Comparison of ENCODE assay signal across 9 cellular contexts in genomic region chr2:113891265-113891959, GRCh38. TPM values are rescaled to one million over a fixed set of nuclear protein-coding genes. Genes with fewer than 3 reads are reported as not detected.
DNase-seq lines count a peak whose midpoint lies in the region; ATAC-seq and TF ChIP-seq lines count a peak whose summit lies in the region.
"Had no signal": no experiment of that assay in that cellular context is flagged by ENCODE, and none has a peak within 500 bp of the region (broad histone marks: within the 10 kb centered on the region; RNA-seq: fewer than 3 reads in every experiment).

No MANE protein-coding gene starts in this region.

- intact Hi-C loops in stomach (cut with DNase I; ENCODE audit: low total_unique reads) = no loop called here

- no peaks in the 10 kb centered on the region for H3K27me3 Mint-ChIP-seq in activated T-helper 17 cell treated with anti-CD3 and anti-CD28 coated beads, Interleukin-2, amount 50 U/mL, for 72 hours

- TF ChIP-seq CTCF in SK-N-SH (IDR thresholded peaks at IDR 0.05) (no peak), stomach (IDR thresholded peaks at IDR 0.05) (no peak)

- no peak for TF ChIP-seq POLR2A in stomach (IDR thresholded peaks at IDR 0.05)

- H3K27me3 ChIP-seq in SK-N-SH (ENCODE audit: insufficient read depth) (no peaks in the 10 kb centered on the region), iPS-18a (ENCODE audit: control insufficient read depth, insufficient read depth, low read length) (no peaks in the 10 kb centered on the region), stomach (no peaks in the 10 kb centered on the region)

- no peak overlapping the region for H2AFZ ChIP-seq in SK-N-SH (ENCODE audit: low read depth)

- H3K36me3 Mint-ChIP-seq in activated T-helper 17 cell treated with anti-CD3 and anti-CD28 coated beads, Interleukin-2, amount 50 U/mL, for 72 hours (ENCODE audit: low read depth) = peaks cover 95% of the 10 kb centered on the region

- H3K9me3 Mint-ChIP-seq in activated T-helper 17 cell treated with anti-CD3 and anti-CD28 coated beads, Interleukin-2, amount 50 U/mL, for 72 hours = no peaks in the 10 kb centered on the region

- CTCF ChIA-PET in SK-N-SH (lab: Yijun Ruan, JAX) = no interaction called here

- H3K4me1 Mint-ChIP-seq in activated T-helper 17 cell treated with anti-CD3 and anti-CD28 coated beads, Interleukin-2, amount 50 U/mL, for 72 hours = peaks cover 65% of the 10 kb centered on the region

- peak overlapping the region; percentile 87 to 89 for H3K27ac ChIP-seq in SK-N-SH (ENCODE audit: low read depth in 2 of 2, low read length in 1 of 2)
- peak overlapping the region; percentile 86 for H3K27ac ChIP-seq in iPS-18a (ENCODE audit: low read length)
- peak overlapping the region in 4 of 5 donors; percentile 97 to 99 (median 99) for H3K27ac ChIP-seq in stomach

- peaks cover 18 to 44% of the 10 kb centered on the region in 2 experiments for H3K4me1 ChIP-seq in SK-N-SH (ENCODE audit: control insufficient read depth in 1 of 2, insufficient read depth in 2 of 2, low read depth in 1 of 2, low read length in 1 of 2)
- peaks cover 49% of the 10 kb centered on the region for H3K4me1 ChIP-seq in iPS-18a (ENCODE audit: control insufficient read depth, low read depth, low read length)
- peaks cover 53 to 81% (median 72%) of the 10 kb centered on the region in 4 donors for H3K4me1 ChIP-seq in stomach

- H3K4me3 ChIP-seq in SK-N-SH (ENCODE audit: low read depth in 2 of 2, low read length in 1 of 2) (peak overlapping the region; percentile 87 to 90), iPS-18a (ENCODE audit: low read length) (peak overlapping the region; percentile 96), stomach (peak overlapping the region; percentile 80 to 97 (median 86))

- no peak for ATAC-seq in SK-N-SH treated with all-trans-retinoic acid at 6 μM for 48 hours
- ATAC-seq in activated T-helper 17 cell treated with anti-CD3 and anti-CD28 coated beads, Interleukin-2, amount 50 U/mL, for 72 hours (replicated peaks) = no peak

- H3K4me3 Mint-ChIP-seq in activated T-helper 17 cell treated with anti-CD3 and anti-CD28 coated beads, Interleukin-2, amount 50 U/mL, for 72 hours = peak overlapping the region; percentile 93

- peaks cover 49% of the 10 kb centered on the region for H4K20me1 ChIP-seq in SK-N-SH (ENCODE audit: insufficient read depth)

- H3K4me2 ChIP-seq in SK-N-SH = peak overlapping the region; percentile 73

- peaks cover 86% of the 10 kb centered on the region for H3K79me2 ChIP-seq in SK-N-SH (ENCODE audit: insufficient read depth)

- 10% methylated on average over 5 of the region's 5 CpGs for WGBS in SK-N-SH (ENCODE audit: low lambda C conversion rate)
- 0 to 1% (median 1%) methylated on average over 5 of the region's 5 CpGs for WGBS in stomach, 5 donors

- TF ChIP-seq EP300 in SK-N-SH (IDR thresholded peaks at IDR 0.05; ENCODE audit: borderline replicate concordance in 1 of 2, low read depth in 1 of 2, low read length in 1 of 2) (no peak), stomach (IDR thresholded peaks at IDR 0.05) (no peak)

- H3K9me2 ChIP-seq in SK-N-SH = no peaks in the 10 kb centered on the region

- peaks cover 24% of the 10 kb centered on the region for H3F3A ChIP-seq in SK-N-SH (replicated peaks; ENCODE audit: insufficient read depth)

- DNase-seq in SK-N-SH = no peak
- DNase-seq in stomach = no peak
- DNase-seq in HCEC 1CT = no peak
- no peak for DNase-seq in germinal center (ENCODE audit: low spot score)
- no peak for DNase-seq in COLO668 (lab: John Stamatoyannopoulos, UW; ENCODE audit: unreplicated experiment)
- DNase-seq: NCI-H1417 treated with DMSO at 0.1 percent for 48 hours had no signal

- H3K9ac ChIP-seq in SK-N-SH (peak overlapping the region; percentile 82), iPS-18a (ENCODE audit: low read length) (peak overlapping the region; percentile 96)

- H3K36me3 ChIP-seq in SK-N-SH (replicated peaks in 1 of 2; ENCODE audit: control insufficient read depth in 1 of 2, insufficient read depth in 2 of 2, low read length in 1 of 2) = peaks cover 2 to 20% of the 10 kb centered on the region in 2 experiments
- H3K36me3 ChIP-seq in iPS-18a (ENCODE audit: control insufficient read depth, low read depth, low read length) = peaks cover 7% of the 10 kb centered on the region
- peaks cover 0 to 4% (median 0%) of the 10 kb centered on the region in 4 donors for H3K36me3 ChIP-seq in stomach

- H3K27ac Mint-ChIP-seq in activated T-helper 17 cell treated with anti-CD3 and anti-CD28 coated beads, Interleukin-2, amount 50 U/mL, for 72 hours = peak overlapping the region; percentile 95

- TF ChIP-seq RAD21 in SK-N-SH (IDR thresholded peaks at IDR 0.05; ENCODE audit: low read length) = no peak

- POLR2A ChIA-PET in SK-N-SH (lab: Yijun Ruan, JAX) = no interaction called here

- no peaks in the 10 kb centered on the region for H3K9me3 ChIP-seq in SK-N-SH
- no peaks in the 10 kb centered on the region for H3K9me3 ChIP-seq in iPS-18a (ENCODE audit: control insufficient read depth, low read depth, low read length)
- no peaks in the 10 kb centered on the region for H3K9me3 ChIP-seq in stomach

TF ChIP-seq in SK-N-SH, 30 proteins besides CTCF, POLR2A, EP300 and RAD21:
- TF ChIP-seq USF2 (IDR thresholded peaks at IDR 0.05; ENCODE audit: borderline replicate concordance, low read depth, low read length) = no peak
- TF ChIP-seq MEF2A (IDR thresholded peaks at IDR 0.05; ENCODE audit: borderline replicate concordance, low read depth) = no peak
- no peak for TF ChIP-seq TCF12 (IDR thresholded peaks at IDR 0.05)
- TF ChIP-seq GABPA (IDR thresholded peaks at IDR 0.05; ENCODE audit: low read depth) = no peak
- no peak for TF ChIP-seq ELF1 (IDR thresholded peaks at IDR 0.05)
- TF ChIP-seq RCOR1 (IDR thresholded peaks at IDR 0.05; ENCODE audit: low read length) = no peak
- no peak for TF ChIP-seq EZH2phosphoT487 (IDR thresholded peaks at IDR 0.05; ENCODE audit: borderline replicate concordance, low read depth)
- TF ChIP-seq POLR2AphosphoS5 (IDR thresholded peaks at IDR 0.05; ENCODE audit: low read depth, low read length) = no peak
- TF ChIP-seq USF1 (IDR thresholded peaks at IDR 0.05; ENCODE audit: borderline replicate concordance, low read depth) = no peak

TF ChIP-seq in SK-N-SH treated with all-trans-retinoic acid at 6 μM for 48 hours, 23 proteins besides CTCF, POLR2A, EP300 and RAD21 (continues in another document):
- no peak for TF ChIP-seq PATZ1 (CRISPR knock-in tag; IDR thresholded peaks at IDR 0.05; ENCODE audit: borderline replicate concordance)
- no peak for TF ChIP-seq CREB5 (CRISPR knock-in tag; IDR thresholded peaks at IDR 0.05; ENCODE audit: low read depth)
- no peak for TF ChIP-seq OSR1 (CRISPR knock-in tag; IDR thresholded peaks at IDR 0.05)
- no peak for TF ChIP-seq BACH2 (CRISPR knock-in tag; IDR thresholded peaks at IDR 0.05; ENCODE audit: borderline replicate concordance)
- no peak for TF ChIP-seq ZNF70 (CRISPR knock-in tag; IDR thresholded peaks at IDR 0.05)
- TF ChIP-seq POU6F1 (CRISPR knock-in tag; IDR thresholded peaks at IDR 0.05; ENCODE audit: borderline replicate concordance, low read depth) = no peak
- no peak for TF ChIP-seq ARNTL (CRISPR knock-in tag; IDR thresholded peaks at IDR 0.05; ENCODE audit: borderline replicate concordance, low read depth)
- no peak for TF ChIP-seq SNAI2 (CRISPR knock-in tag; IDR thresholded peaks at IDR 0.05)

RNA-seq across cellular contexts. Expression of gene ACTR3, which starts 1.5 kb away (rescaled TPM):
- polyA plus RNA-seq in SK-N-SH (2012; rRNA removed) (90.8 and 111 TPM in 2 replicates), stomach (10 to 100 TPM; 41.6 to 94.7 (median 70.0) TPM)
- polyA plus RNA-seq in SK-N-SH (2012; cell fraction: cytosol; rRNA removed) = 130 and 172 TPM in 2 replicates
- polyA plus RNA-seq in SK-N-SH (2012; cell fraction: nucleus; rRNA removed) = 35.2 and 85.3 TPM in 2 replicates
- total RNA-seq in activated T-helper 17 cell treated with anti-CD3 and anti-CD28 coated beads, Interleukin-2, amount 50 U/mL, for 72 hours = 100 to 1,000 TPM; 441 to 618 TPM
- 100 to 1,000 TPM in 4 of 5 donors, 10 to 100 TPM in 1; 82.6 to 189 (median 111) TPM for total RNA-seq in stomach
